ENCODE assay signal across 14 cellular contexts in genomic region chr3:150147776-150148175, GRCh38.
DNase-seq lines count a peak whose midpoint lies in the region; ATAC-seq and TF ChIP-seq lines count a peak whose summit lies in the region.
"Had no signal": no experiment of that assay in that cellular context is flagged by ENCODE, and none has a peak within 500 bp of the region (broad histone marks: within the 10 kb centered on the region; RNA-seq: fewer than 3 reads in every experiment).

No MANE protein-coding gene starts in this region.

- H3K27ac ChIP-seq in GM23248 (peak overlapping the region; percentile 90), Panc1 (ENCODE audit: low read length) (no peak overlapping the region), esophagus muscularis mucosa (replicated peaks in 1 of 4) (peak overlapping the region in 1 of 4 donors; percentile 6), rectal smooth muscle tissue (ENCODE audit: low read depth, low read length) (peak overlapping the region; percentile 80)

- 78 to 80% methylated on average over 5 of the region's 5 CpGs for WGBS in GM23248 (ENCODE audit: low coverage in 1 of 2, low lambda C conversion rate in 2 of 2, missing lambda C conversion rate in 2 of 2), 2 experiments
- WGBS in esophagus muscularis mucosa, result 70% methylated on average over 4 of the region's 5 CpGs

- intact Hi-C loops in Panc1 (cut with micrococcal nuclease; ENCODE audit: unreplicated experiment) (no loop called here), esophagus muscularis mucosa (cut with DNase I) (no loop called here)

- peak overlapping the region; percentile 85 for H3K4me2 ChIP-seq in GM23248 (ENCODE audit: unreplicated experiment)

- peak overlapping the region; percentile 46; the same call in 1 of the 2 replicates for H3K4me3 ChIP-seq in GM23248
- H3K4me3 ChIP-seq in Panc1 (ENCODE audit: low read depth in 2 of 2, low read length in 2 of 2), result no peak overlapping the region
- H3K4me3 ChIP-seq in esophagus muscularis mucosa, result no peak overlapping the region
- no peak overlapping the region for H3K4me3 ChIP-seq in rectal smooth muscle tissue (ENCODE audit: low read length)

- TF ChIP-seq POLR2A in esophagus muscularis mucosa (IDR thresholded peaks at IDR 0.05; ENCODE audit: low read depth), result no peak

- H3K36me3 Mint-ChIP-seq in stimulated activated naive B cell treated with anti-CD40 and anti-IgM and Interleukin-4, amounts not matched to agents 10 μg/mL and 1 μg/mL and 100 μg/mL, for 72 hours, result no peaks in the 10 kb centered on the region

- peaks cover 0 to 3% of the 10 kb centered on the region in 2 donors for H3K9me3 Mint-ChIP-seq in stimulated activated naive B cell treated with anti-CD40 and anti-IgM and Interleukin-4, amounts not matched to agents 10 μg/mL and 1 μg/mL and 100 μg/mL, for 72 hours
- H3K9me3 Mint-ChIP-seq: activated T-helper 1 cell treated with anti-CD3 and anti-CD28 coated beads, Interleukin-12 subunit alpha, Interleukin-12 subunit beta, Interleukin-2, Interleukin-4 antibody, amounts not matched to agents 30 ng/mL and 10 ng/mL and 1 ng/mL, durations not matched to agents 14 hours and 24 hours and 36 hours had no signal

- peak; percentile 38 for DNase-seq in GM23248
- no peak for DNase-seq in Panc1 (ENCODE audit: low read depth, low spot score)
- DNase-seq in esophagus muscularis mucosa (ENCODE audit: extremely low spot score), result peak; percentile 62
- DNase-seq in stimulated activated naive B cell treated with anti-CD40 and anti-IgM and Interleukin-4, amounts not matched to agents 10 μg/mL and 1 μg/mL and 100 μg/mL, for 72 hours, result no peak
- DNase-seq: Calu3; effector CD8-positive, alpha-beta T cell; NCI-H526 treated with DMSO at 0.1 percent for 48 hours had no signal

- H2AFZ ChIP-seq in GM23248, result peak overlapping the region; percentile 49

- H3K27me3 ChIP-seq in GM23248 (replicated peaks; ENCODE audit: insufficient read depth) (no peaks in the 10 kb centered on the region), Panc1 (ENCODE audit: control insufficient read depth, insufficient read depth, low read length) (no peaks in the 10 kb centered on the region), esophagus muscularis mucosa (no peaks in the 10 kb centered on the region), rectal smooth muscle tissue (ENCODE audit: control insufficient read depth, insufficient read depth, low read length) (no peaks in the 10 kb centered on the region)

- H3K79me2 ChIP-seq in GM23248 (ENCODE audit: insufficient read depth), result no peaks in the 10 kb centered on the region

- H3K9me2 ChIP-seq in GM23248 (ENCODE audit: insufficient read depth), result no peaks in the 10 kb centered on the region

- no peaks in the 10 kb centered on the region for H4K20me1 ChIP-seq in GM23248 (ENCODE audit: insufficient read depth)

- CTCF ChIA-PET in Panc1 (lab: Charles Lee), result no interaction called here

- H3K27me3 Mint-ChIP-seq in stimulated activated naive B cell treated with anti-CD40 and anti-IgM and Interleukin-4, amounts not matched to agents 10 μg/mL and 1 μg/mL and 100 μg/mL, for 72 hours, result peaks cover 22 to 26% of the 10 kb centered on the region in 2 donors

- H3K36me3 ChIP-seq in GM23248 (ENCODE audit: low read depth), result no peaks in the 10 kb centered on the region
- no peaks in the 10 kb centered on the region for H3K36me3 ChIP-seq in Panc1 (ENCODE audit: control insufficient read depth, insufficient read depth, low read length)
- H3K36me3 ChIP-seq in esophagus muscularis mucosa, result no peaks in the 10 kb centered on the region
- H3K36me3 ChIP-seq in rectal smooth muscle tissue (ENCODE audit: control insufficient read depth, insufficient read depth, low read length), result no peaks in the 10 kb centered on the region

- peaks cover 34% of the 10 kb centered on the region for H3F3A ChIP-seq in GM23248 (ENCODE audit: insufficient read depth)

- BruUV-seq in Panc1 (replicated peaks; lab: Mats Ljungman, UMichigan), result no TSS peak

- H3K27ac Mint-ChIP-seq in stimulated activated naive B cell treated with anti-CD40 and anti-IgM and Interleukin-4, amounts not matched to agents 10 μg/mL and 1 μg/mL and 100 μg/mL, for 72 hours, result no peak overlapping the region
- H3K27ac Mint-ChIP-seq: activated T-helper 1 cell treated with anti-CD3 and anti-CD28 coated beads, Interleukin-12 subunit alpha, Interleukin-12 subunit beta, Interleukin-2, Interleukin-4 antibody, amounts not matched to agents 30 ng/mL and 10 ng/mL and 1 ng/mL, durations not matched to agents 14 hours and 24 hours and 36 hours had no signal

- in situ Hi-C loops in GM23248 (cut with MboI), result no loop called here
- in situ Hi-C loops in Panc1 (cut with HindIII; ENCODE audit: low pct_unique_long_range_greater_than_20kb, low sequenced_read_pairs), result no loop called here

- H3K9me3 ChIP-seq in GM23248 (ENCODE audit: low read depth) (no peaks in the 10 kb centered on the region), Panc1 (ENCODE audit: control insufficient read depth, insufficient read depth, low read depth, low read length) (no peaks in the 10 kb centered on the region), esophagus muscularis mucosa (no peaks in the 10 kb centered on the region)

- H3K9ac ChIP-seq in GM23248 (peak overlapping the region; percentile 64), rectal smooth muscle tissue (ENCODE audit: low read length) (no peak overlapping the region)

- no peak for TF ChIP-seq EP300 in esophagus muscularis mucosa (IDR thresholded peaks at IDR 0.05)

- peaks cover 39% of the 10 kb centered on the region for H3K4me1 ChIP-seq in GM23248 (ENCODE audit: insufficient read depth)
- no peaks in the 10 kb centered on the region for H3K4me1 ChIP-seq in Panc1 (ENCODE audit: control insufficient read depth, insufficient read depth, low read length)
- H3K4me1 ChIP-seq in esophagus muscularis mucosa, result peaks cover 3 to 15% (median 8%) of the 10 kb centered on the region in 4 donors
- peaks cover 13% of the 10 kb centered on the region for H3K4me1 ChIP-seq in rectal smooth muscle tissue (ENCODE audit: control insufficient read depth, insufficient read depth, low read length)

- ATAC-seq in Panc1, result peak; percentile 41; the same call in 1 of the 2 replicates
- ATAC-seq in HG02973 (IDR thresholded peaks at IDR 0.05; ENCODE audit: unreplicated experiment), result no peak
- no peak for ATAC-seq in GM21515 (IDR thresholded peaks at IDR 0.05; ENCODE audit: unreplicated experiment)
- ATAC-seq in stimulated activated naive B cell treated with anti-CD40 and anti-IgM and Interleukin-4, amounts not matched to agents 10 μg/mL and 1 μg/mL and 100 μg/mL, for 72 hours (replicated peaks), result no peak
- no peak for ATAC-seq in HG03442 (IDR thresholded peaks at IDR 0.05; ENCODE audit: unreplicated experiment)
- ATAC-seq: HCT116, HepG2 had no signal

- TF ChIP-seq CTCF in Panc1 (IDR thresholded peaks at IDR 0.05) (no peak), esophagus muscularis mucosa (IDR thresholded peaks at IDR 0.05) (no peak)

- POLR2A ChIA-PET in Panc1 (lab: Charles Lee), result no interaction called here

- H3K4me1 Mint-ChIP-seq in stimulated activated naive B cell treated with anti-CD40 and anti-IgM and Interleukin-4, amounts not matched to agents 10 μg/mL and 1 μg/mL and 100 μg/mL, for 72 hours, result peaks cover 3 to 6% of the 10 kb centered on the region in 2 donors

- H3K4me3 Mint-ChIP-seq in stimulated activated naive B cell treated with anti-CD40 and anti-IgM and Interleukin-4, amounts not matched to agents 10 μg/mL and 1 μg/mL and 100 μg/mL, for 72 hours, result no peak overlapping the region
- H3K4me3 Mint-ChIP-seq: activated T-helper 1 cell treated with anti-CD3 and anti-CD28 coated beads, Interleukin-12 subunit alpha, Interleukin-12 subunit beta, Interleukin-2, Interleukin-4 antibody, amounts not matched to agents 30 ng/mL and 10 ng/mL and 1 ng/mL, durations not matched to agents 14 hours and 24 hours and 36 hours had no signal

Comparison
In these comparisons a context has a peak if more than half of its experiments do, and no peak if none do; other contexts are left out.
1. DNase-seq: peak in GM23248 (single experiment) and esophagus muscularis mucosa (single experiment); none in Panc1 (single experiment) and stimulated activated naive B cell treated with anti-CD40 and anti-IgM and Interleukin-4, amounts not matched to agents 10 μg/mL and 1 μg/mL and 100 μg/mL, for 72 hours (single experiment).